Comparison of ENCODE assay signal across 8 cellular contexts in genomic region chr11:6604081-6604626, GRCh38. TPM values are rescaled to one million over a fixed set of nuclear protein-coding genes. Genes with fewer than 3 reads are reported as not detected.
A peak's percentile ranks its signal among the peaks of the same experiment; 100 is the strongest.
DNase-seq lines count a peak whose midpoint lies in the region; ATAC-seq and TF ChIP-seq lines count a peak whose summit lies in the region.

No MANE protein-coding gene starts in this region.

- CTCF ChIA-PET in CD4-positive, alpha-beta T cell (lab: Charles Lee), result interaction anchor here (0.6 to 2.7 kb wide), 14 partner anchors 8 to 225 kb away, joined by 3 to 33 read pairs (median 4); partner anchors contain the start of genes MRPL17, TAF10 and TPP1

- no peak for TF ChIP-seq CTCF in CD4-positive, alpha-beta T cell (IDR thresholded peaks at IDR 0.05)
- peak in 2 of 6 experiments; percentile 8 to 10 for TF ChIP-seq CTCF in Peyer's patch (IDR thresholded peaks at IDR 0.05)
- TF ChIP-seq CTCF in foreskin keratinocyte (conservative IDR thresholded peaks at IDR 0.05), result peak; percentile 40
- no peak for TF ChIP-seq CTCF in neural progenitor cell (IDR thresholded peaks at IDR 0.05)

- no peaks in the 10 kb centered on the region for H3K9me3 ChIP-seq in CD4-positive, alpha-beta T cell (ENCODE audit: control insufficient read depth, low read length)
- H3K9me3 ChIP-seq in Peyer's patch, result no peaks in the 10 kb centered on the region
- no peaks in the 10 kb centered on the region for H3K9me3 ChIP-seq in neural progenitor cell (ENCODE audit: low read depth)

- H3K4me1 ChIP-seq in Peyer's patch (peaks cover 0 to 61% (median 20%) of the 10 kb centered on the region in 4 donors), foreskin keratinocyte (peaks cover 26% of the 10 kb centered on the region), neural progenitor cell (peaks cover 23% of the 10 kb centered on the region)

- POLR2A ChIA-PET in CD4-positive, alpha-beta T cell (lab: Charles Lee), result interaction anchor here (0.6 to 4.0 kb wide), 17 partner anchors 8 to 967 kb away, joined by 3 to 57 read pairs (median 4); partner anchors contain the start of genes APBB1, ARFIP2, DNHD1 and MRPL17

- no peak overlapping the region for H3K4me3 Mint-ChIP-seq in CD4-positive, alpha-beta T cell
- H3K4me3 Mint-ChIP-seq in neural progenitor cell, result no peak overlapping the region

- H2AFZ ChIP-seq in neural progenitor cell (replicated peaks), result peak overlapping the region; percentile 35

- H3K36me3 Mint-ChIP-seq in CD4-positive, alpha-beta T cell (ENCODE audit: low read depth), result peaks cover 48% of the 10 kb centered on the region
- H3K36me3 Mint-ChIP-seq in neural progenitor cell, result peaks cover 19% of the 10 kb centered on the region

- no peaks in the 10 kb centered on the region for H3K27me3 Mint-ChIP-seq in CD4-positive, alpha-beta T cell
- H3K27me3 Mint-ChIP-seq in neural progenitor cell (ENCODE audit: insufficient read depth, low read depth), result peaks cover 3% of the 10 kb centered on the region

- no peak for TF ChIP-seq POLR2A in Peyer's patch (IDR thresholded peaks at IDR 0.05)

- peak overlapping the region; percentile 81 for H3K27ac ChIP-seq in CD4-positive, alpha-beta T cell (ENCODE audit: low read depth, low read length)
- H3K27ac ChIP-seq in Peyer's patch (peak overlapping the region; percentile 91 to 94 (median 92)), foreskin keratinocyte (peak overlapping the region; percentile 57), neural progenitor cell (peak overlapping the region; percentile 90)

- no peak overlapping the region for H3K27ac Mint-ChIP-seq in CD4-positive, alpha-beta T cell
- H3K27ac Mint-ChIP-seq in neural progenitor cell, result no peak overlapping the region

- H3K4me3 ChIP-seq in Peyer's patch (peak overlapping the region; percentile 77 to 87 (median 84)), neural progenitor cell (peak overlapping the region; percentile 85)

- H4K20me1 ChIP-seq in neural progenitor cell (ENCODE audit: low read depth), result no peaks in the 10 kb centered on the region

- H3K36me3 ChIP-seq in Peyer's patch (peaks cover 0 to 40% (median 0%) of the 10 kb centered on the region in 3 donors), neural progenitor cell (peaks cover 4% of the 10 kb centered on the region)

- peaks cover 33% of the 10 kb centered on the region for H3F3A ChIP-seq in neural progenitor cell (ENCODE audit: low read depth)

- H3K9me3 Mint-ChIP-seq in CD4-positive, alpha-beta T cell, result no peaks in the 10 kb centered on the region
- H3K9me3 Mint-ChIP-seq in neural progenitor cell, result no peaks in the 10 kb centered on the region

- peak; percentile 73 for ATAC-seq in CD4-positive, alpha-beta T cell (ENCODE audit: poor library complexity)
- ATAC-seq in GM19025 (IDR thresholded peaks at IDR 0.05; ENCODE audit: low read depth, unreplicated experiment) (peak; percentile 24), HG03196 (IDR thresholded peaks at IDR 0.05; ENCODE audit: unreplicated experiment) (peak; percentile 29), foreskin keratinocyte (peak; percentile 30)

- no peaks in the 10 kb centered on the region for H3K27me3 ChIP-seq in CD4-positive, alpha-beta T cell (ENCODE audit: control insufficient read depth, insufficient read depth, low read length)
- no peaks in the 10 kb centered on the region for H3K27me3 ChIP-seq in Peyer's patch
- no peaks in the 10 kb centered on the region for H3K27me3 ChIP-seq in foreskin keratinocyte
- no peaks in the 10 kb centered on the region for H3K27me3 ChIP-seq in neural progenitor cell

- peak overlapping the region; percentile 99 for H3K4me2 ChIP-seq in neural progenitor cell

- peaks cover 17% of the 10 kb centered on the region for H3K4me1 Mint-ChIP-seq in CD4-positive, alpha-beta T cell (ENCODE audit: low read depth)
- H3K4me1 Mint-ChIP-seq in neural progenitor cell, result peaks cover 20% of the 10 kb centered on the region

- DNase-seq in CD4-positive, alpha-beta T cell, result peak; percentile 39 to 62 (median 52)
- DNase-seq in Peyer's patch (peak; percentile 62 to 76 (median 66)), foreskin keratinocyte (peak; percentile 24 to 46), neural progenitor cell (ENCODE audit: low spot score) (peak; percentile 67), NK-92 (lab: John Stamatoyannopoulos, UW; ENCODE audit: unreplicated experiment) (no peak)
- peak; percentile 42 for DNase-seq in activated effector memory CD4-positive, alpha-beta T cell treated with Interleukin-2 at 50 U/mL for 16 hours

- peaks cover 64% of the 10 kb centered on the region for H3K79me2 ChIP-seq in neural progenitor cell (ENCODE audit: low read depth)

- intact Hi-C loops in CD4-positive, alpha-beta T cell (cut with DNase I, micrococcal nuclease), result loop anchor here (1.0 to 5.0 kb wide), 8 partner anchors 63 to 1383 kb away; partner anchors contain the start of genes ARFIP2 (in 2 of the 2), TIMM10B (in 2 of the 2), CNGA4 (in 1 of the 2) and EIF3F (in 1 of the 2)

- H3K9ac ChIP-seq in neural progenitor cell, result peak overlapping the region; percentile 89

RNA-seq across cellular contexts. Expression of gene ILK, which starts 0.6 kb away (rescaled TPM):
- 10 to 100 TPM; 19.2 to 21.0 TPM for total RNA-seq in CD4-positive, alpha-beta T cell
- total RNA-seq in Peyer's patch (100 to 1,000 TPM in 2 of 4 donors, 10 to 100 TPM in 2; 81.1 to 121 (median 97.3) TPM), foreskin keratinocyte (143 and 151 TPM in 2 replicates), neural progenitor cell (ENCODE audit: low replicate concordance) (85.6 and 98.7 TPM in 2 replicates)
- 143 and 150 TPM in 2 replicates for polyA plus RNA-seq in foreskin keratinocyte

RNA-seq across cellular contexts. Expression of gene RRP8, which starts 0.7 kb away (rescaled TPM):
- 10 to 100 TPM; 25.7 to 27.3 TPM for total RNA-seq in CD4-positive, alpha-beta T cell
- 10 to 100 TPM; 11.4 to 28.9 (median 17.5) TPM for total RNA-seq in Peyer's patch
- total RNA-seq in foreskin keratinocyte, result 25.0 and 26.1 TPM in 2 replicates
- 30.4 and 34.6 TPM in 2 replicates for polyA plus RNA-seq in foreskin keratinocyte
- 12.3 and 16.0 TPM in 2 replicates for total RNA-seq in neural progenitor cell (ENCODE audit: low replicate concordance)

RNA-seq across cellular contexts. Expression of gene TAF10, which starts 7.9 kb away (rescaled TPM):
- total RNA-seq in CD4-positive, alpha-beta T cell, result 100 to 1,000 TPM; 154 to 164 TPM
- total RNA-seq in Peyer's patch (10 to 100 TPM; 55.9 to 90.8 (median 74.5) TPM), foreskin keratinocyte (152 and 171 TPM in 2 replicates), neural progenitor cell (ENCODE audit: low replicate concordance) (34.1 and 58.0 TPM in 2 replicates)
- polyA plus RNA-seq in foreskin keratinocyte, result 195 and 218 TPM in 2 replicates

RNA-seq across cellular contexts. Expression of gene TPP1, which starts 15.1 kb away (rescaled TPM):
- total RNA-seq in CD4-positive, alpha-beta T cell, result 10 to 100 TPM; 29.7 to 34.4 TPM
- 100 to 1,000 TPM in 3 of 4 donors, 10 to 100 TPM in 1; 79.2 to 232 (median 134) TPM for total RNA-seq in Peyer's patch
- total RNA-seq in foreskin keratinocyte, result 36.3 and 43.3 TPM in 2 replicates
- 33.0 and 33.1 TPM in 2 replicates for polyA plus RNA-seq in foreskin keratinocyte
- total RNA-seq in neural progenitor cell (ENCODE audit: low replicate concordance), result 9.9 and 28.8 TPM in 2 replicates

RNA-seq across cellular contexts. Expression of gene DCHS1, which starts 51.5 kb away (rescaled TPM):
- total RNA-seq in CD4-positive, alpha-beta T cell, result 1 to 10 TPM; 9.7 TPM
- 10 to 100 TPM in 2 of 4 donors, 1 to 10 TPM in 2; 2.8 to 12.4 (median 9.7) TPM for total RNA-seq in Peyer's patch
- 0.03 and 0.11 TPM in 2 replicates for total RNA-seq in foreskin keratinocyte
- polyA plus RNA-seq in foreskin keratinocyte, result 0.02 and 0.03 TPM in 2 replicates
- total RNA-seq in neural progenitor cell (ENCODE audit: low replicate concordance), result 4.5 and 9.0 TPM in 2 replicates
